ENCODE assay signal across 8 cellular contexts in genomic region chr10:101839421-101840063, GRCh38. TPM values are rescaled to one million over a fixed set of nuclear protein-coding genes. Genes with fewer than 3 reads are reported as not detected.
DNase-seq lines count a peak whose midpoint lies in the region; ATAC-seq and TF ChIP-seq lines count a peak whose summit lies in the region.

No MANE protein-coding gene starts in this region.

- no peaks in the 10 kb centered on the region for H3K79me2 ChIP-seq in mammary epithelial cell (ENCODE audit: insufficient read depth, low read length)

- WGBS in mammary epithelial cell (ENCODE audit: low coverage, missing lambda C conversion rate) = 25% methylated on average over 8 of the region's 36 CpGs

- peak; percentile 3 for DNase-seq in SIG-M5 treated with dmso at 0.1 percent for 504 hours (lab: John Stamatoyannopoulos, UW; ENCODE audit: unreplicated experiment)
- no peak for DNase-seq in SIG-M5 (lab: John Stamatoyannopoulos, UW)
- DNase-seq in T-helper 2 cell treated with Interferon-gamma antibody and Interleukin-4, amounts not matched to agents 5 μg/mL and 100 μg/mL, for 36 hours (ENCODE audit: low spot score) = peak; percentile 66
- DNase-seq in mammary epithelial cell = peak; percentile 36
- DNase-seq in iris pigment epithelial cell (ENCODE audit: low read depth) = peak; percentile 39
- DNase-seq in stimulated activated CD4-positive, alpha-beta T cell treated with anti-CD3 and anti-CD28 coated beads, Interleukin-4, amount 100 ng/mL, for 1 hour = peak; percentile 64
- DNase-seq in NCI-H187 treated with DMSO at 0.1 percent for 48 hours (lab: John Stamatoyannopoulos, UW) = no peak

- peak overlapping the region; percentile 86 for H3K4me3 Mint-ChIP-seq in T-helper 2 cell treated with Interferon-gamma antibody and Interleukin-4, amounts not matched to agents 5 μg/mL and 100 μg/mL, for 36 hours

- H3K4me1 ChIP-seq in mammary epithelial cell (ENCODE audit: insufficient read depth, low read length) = peaks cover 14% of the 10 kb centered on the region

- CTCF ChIA-PET in mammary epithelial cell (lab: Charles Lee; ENCODE audit: low non-redundant PET) = interaction anchor here (0.6 to 0.9 kb wide), 2 partner anchors 170 to 178 kb away, joined by 3 to 8 read pairs; no protein-coding TSS in a partner anchor

- H3K9me3 ChIP-seq in mammary epithelial cell (replicated peaks; ENCODE audit: insufficient read depth, low read length) = no peaks in the 10 kb centered on the region

- no peak overlapping the region for H3K9ac ChIP-seq in mammary epithelial cell (ENCODE audit: insufficient read depth, low read length)

- no peaks in the 10 kb centered on the region for H3K27me3 ChIP-seq in mammary epithelial cell (ENCODE audit: insufficient read depth, low read length)

- H2AFZ ChIP-seq in mammary epithelial cell (ENCODE audit: low read depth, low read length) = no peak overlapping the region

- peaks cover 43% of the 10 kb centered on the region for H3K4me1 Mint-ChIP-seq in T-helper 2 cell treated with Interferon-gamma antibody and Interleukin-4, amounts not matched to agents 5 μg/mL and 100 μg/mL, for 36 hours (ENCODE audit: low read depth)

- in situ Hi-C loops in mammary epithelial cell (cut with MboI; ENCODE audit: low sequenced_read_pairs in 2 of 2) = loop anchor here (5.0 kb wide), 2 partner anchors 168 to 173 kb away; no protein-coding TSS in a partner anchor

- peak overlapping the region; percentile 61 for H3K4me2 ChIP-seq in mammary epithelial cell (ENCODE audit: insufficient read depth, low read depth, low read length)

- H3K9me3 Mint-ChIP-seq in T-helper 2 cell treated with Interferon-gamma antibody and Interleukin-4, amounts not matched to agents 5 μg/mL and 100 μg/mL, for 36 hours = no peaks in the 10 kb centered on the region

- no peaks in the 10 kb centered on the region for H3K36me3 ChIP-seq in mammary epithelial cell (ENCODE audit: insufficient read depth, low read length)

- H3K27ac ChIP-seq in mammary epithelial cell (ENCODE audit: insufficient read depth, low read depth, low read length) = no peak overlapping the region

- dilution Hi-C loops in mammary epithelial cell (cut with HindIII; ENCODE audit: low sequenced_read_pairs) = no loop called here

- H3K27me3 Mint-ChIP-seq in T-helper 2 cell treated with Interferon-gamma antibody and Interleukin-4, amounts not matched to agents 5 μg/mL and 100 μg/mL, for 36 hours (ENCODE audit: low read depth) = peaks cover 25% of the 10 kb centered on the region

- TF ChIP-seq CTCF in mammary epithelial cell (conservative IDR thresholded peaks at IDR 0.05 in 1 of 2, IDR thresholded peaks at IDR 0.05 in 1 of 2; ENCODE audit: extremely low read depth in 1 of 2, insufficient read depth in 1 of 2, low read depth in 1 of 2, low read length in 2 of 2) = no peak

- peak overlapping the region in 1 of 3 experiments; percentile 32 for H3K4me3 ChIP-seq in mammary epithelial cell (replicated peaks in 1 of 3; ENCODE audit: insufficient read depth in 1 of 3, low read depth in 2 of 3, low read length in 3 of 3)

- BruUV-seq in mammary epithelial cell (replicated peaks; lab: Mats Ljungman, UMichigan) = no TSS peak

- intact Hi-C loops in mammary epithelial cell (cut with micrococcal nuclease) = loop anchor here (1.0 to 5.0 kb wide), 4 partner anchors 170 to 627 kb away; no protein-coding TSS in a partner anchor

- no peak for ATAC-seq in GM18909 (IDR thresholded peaks at IDR 0.05; ENCODE audit: poor library complexity, unreplicated experiment)

- peaks cover 3% of the 10 kb centered on the region for H3K36me3 Mint-ChIP-seq in T-helper 2 cell treated with Interferon-gamma antibody and Interleukin-4, amounts not matched to agents 5 μg/mL and 100 μg/mL, for 36 hours (ENCODE audit: low read depth)

- H4K20me1 ChIP-seq in mammary epithelial cell (ENCODE audit: insufficient read depth, low read length) = no peaks in the 10 kb centered on the region

- H3K27ac Mint-ChIP-seq in T-helper 2 cell treated with Interferon-gamma antibody and Interleukin-4, amounts not matched to agents 5 μg/mL and 100 μg/mL, for 36 hours = peak overlapping the region; percentile 63

RNA-seq across cellular contexts. Expression of gene KCNIP2, which starts 4.1 kb away (rescaled TPM):
- 1 to 10 TPM in 1 of 2 donors, under 1 TPM in 1; 0.67 to 1.9 TPM for total RNA-seq in mammary epithelial cell
- polyA plus RNA-seq in mammary epithelial cell = 0.22 TPM
- polyA minus RNA-seq in mammary epithelial cell = 2.0 TPM

RNA-seq across cellular contexts. Expression of gene OGA, which starts 21.3 kb away (rescaled TPM):
- 10 to 100 TPM; 82.4 to 97.5 TPM for total RNA-seq in mammary epithelial cell
- polyA plus RNA-seq in mammary epithelial cell = 22.1 TPM
- 211 TPM for polyA minus RNA-seq in mammary epithelial cell

RNA-seq across cellular contexts. Expression of gene NPM3, which starts 56.3 kb away (rescaled TPM):
- total RNA-seq in mammary epithelial cell = 100 to 1,000 TPM in 1 of 2 donors, 10 to 100 TPM in 1; 99.4 to 104 TPM
- 132 TPM for polyA plus RNA-seq in mammary epithelial cell
- polyA minus RNA-seq in mammary epithelial cell = 73.4 TPM

Comparison
In these comparisons a context has a peak if more than half of its experiments do, and no peak if none do; other contexts are left out.
1. DNase-seq: peak in SIG-M5 treated with dmso at 0.1 percent for 504 hours (single experiment), T-helper 2 cell treated with Interferon-gamma antibody and Interleukin-4, amounts not matched to agents 5 μg/mL and 100 μg/mL, for 36 hours (single experiment), mammary epithelial cell (single experiment), iris pigment epithelial cell (single experiment) and stimulated activated CD4-positive, alpha-beta T cell treated with anti-CD3 and anti-CD28 coated beads, Interleukin-4, amount 100 ng/mL, for 1 hour (single experiment); none in SIG-M5 (single experiment) and NCI-H187 treated with DMSO at 0.1 percent for 48 hours (single experiment).